ENCODE assay signal across 23 cellular contexts in the genomic region with DNA sequence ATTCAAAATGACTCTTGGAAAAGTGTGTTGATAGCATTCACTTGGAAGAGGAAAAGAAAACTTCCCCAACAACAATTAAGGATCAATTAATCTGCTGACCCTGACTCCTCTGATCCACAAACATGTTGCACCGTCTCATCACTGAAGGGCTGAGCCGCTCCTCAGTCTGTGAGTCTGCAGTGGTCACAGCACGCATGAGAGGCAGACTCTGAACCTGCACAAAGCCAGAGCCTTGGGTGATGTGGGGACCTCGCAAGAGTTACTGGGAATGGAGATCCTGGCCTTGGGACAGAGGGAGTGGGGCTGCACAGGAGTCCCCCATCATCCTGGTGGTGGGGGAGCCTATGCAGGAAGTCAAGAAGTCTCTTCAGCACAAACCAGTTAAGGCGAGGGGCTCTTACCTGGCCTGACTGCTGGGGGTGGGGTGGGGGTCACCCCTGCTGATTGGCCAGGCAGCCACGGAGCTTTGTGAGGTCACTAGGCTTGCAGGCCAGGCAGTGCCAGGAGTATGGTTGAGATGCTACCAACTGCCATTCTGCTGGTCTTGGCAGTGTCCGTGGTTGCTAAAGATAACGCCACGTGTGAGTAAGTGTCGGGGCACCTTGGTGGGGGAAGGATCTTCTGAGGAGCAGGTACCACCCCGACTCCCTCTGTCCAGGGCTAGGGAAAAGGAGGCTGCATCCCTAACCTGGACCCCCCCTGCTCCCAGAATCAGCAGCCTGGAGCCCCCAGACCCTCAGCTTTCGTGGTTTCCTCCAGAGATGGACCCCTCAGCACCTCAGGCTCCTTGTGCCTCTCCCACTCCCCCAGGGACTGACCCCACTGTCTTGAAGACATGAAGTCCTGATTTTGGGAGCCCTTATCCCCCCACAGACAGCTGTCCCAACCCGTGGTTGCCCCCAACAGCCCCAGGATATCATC. TPM values are rescaled to one million over a fixed set of nuclear protein-coding genes. Genes with fewer than 3 reads are reported as not detected.
DNase-seq lines count a peak whose midpoint lies in the region; ATAC-seq and TF ChIP-seq lines count a peak whose summit lies in the region.
"Had no signal": no experiment of that assay in that cellular context is flagged by ENCODE, and none has a peak within 500 bp of the region (broad histone marks: within the 10 kb centered on the region; RNA-seq: fewer than 3 reads in every experiment).

A gene (plus strand): TSS at position 477 of the 921 bp plus-strand sequence. CDS start 32 bp downstream, at position 509.

- H3K4me3 ChIP-seq in upper lobe of left lung = no peak within 1 kb of the TSS

- no peak for TF ChIP-seq EP300 in upper lobe of left lung (IDR thresholded peaks at IDR 0.05)

- no peaks in the 10 kb centered on the region for H3K4me1 Mint-ChIP-seq in activated naive CD8-positive, alpha-beta T cell (ENCODE audit: low read depth)
- no peaks in the 10 kb centered on the region for H3K4me1 Mint-ChIP-seq in activated naive CD8-positive, alpha-beta T cell treated with anti-CD3 and anti-CD28 coated beads, Interleukin-2, amount 50 U/mL, for 24 hours
- H3K4me1 Mint-ChIP-seq: CD14-positive monocyte had no signal

- no peak for DNase-seq in activated naive CD8-positive, alpha-beta T cell treated with anti-CD3 and anti-CD28 coated beads, Interleukin-2, amount 50 U/mL, for 24 hours
- peak; percentile 47 for DNase-seq in activated CD8-positive, alpha-beta memory T cell treated with anti-CD3 and anti-CD28 coated beads for 24 hours
- peak; percentile 55 for DNase-seq in mesenteric fat pad (ENCODE audit: low spot score)
- peak; percentile 13 to 18 for DNase-seq in upper lobe of left lung
- DNase-seq in MV-4-11 (lab: John Stamatoyannopoulos, UW) = no peak
- no peak for DNase-seq in CD1c-positive myeloid dendritic cell (ENCODE audit: extremely low spot score)
- no peak for DNase-seq in activated naive CD4-positive, alpha-beta T cell treated with Interleukin-2 at 50 U/mL for 16 hours
- DNase-seq: activated naive CD4-positive, alpha-beta T cell treated with anti-CD3 and anti-CD28 coated beads for 36 hours; cerebellar nuclear complex; DMS153; effector memory CD4-positive, alpha-beta T cell; GF-D8; mesendoderm; nephron progenitor cell; small intestine had no signal

- no peaks in the 10 kb centered on the region for H3K36me3 ChIP-seq in upper lobe of left lung

- peak within 1 kb of the TSS; percentile 13 for H3K27ac Mint-ChIP-seq in activated naive CD8-positive, alpha-beta T cell
- no peak within 1 kb of the TSS for H3K27ac Mint-ChIP-seq in activated naive CD8-positive, alpha-beta T cell treated with anti-CD3 and anti-CD28 coated beads, Interleukin-2, amount 50 U/mL, for 24 hours
- H3K27ac Mint-ChIP-seq: activated naive CD4-positive, alpha-beta T cell treated with anti-CD3 and anti-CD28 coated beads for 36 hours; CD14-positive monocyte; nephron progenitor cell; progenitor cell of endocrine pancreas had no signal

- WGBS in upper lobe of left lung, 2 donors = 79 to 86% methylated on average over 9 to 13 of the region's 13 CpGs

- no peak for TF ChIP-seq POLR2A in upper lobe of left lung (IDR thresholded peaks at IDR 0.05)

- H3K36me3 Mint-ChIP-seq in activated naive CD8-positive, alpha-beta T cell = no peaks in the 10 kb centered on the region
- H3K36me3 Mint-ChIP-seq in activated naive CD8-positive, alpha-beta T cell treated with anti-CD3 and anti-CD28 coated beads, Interleukin-2, amount 50 U/mL, for 24 hours (ENCODE audit: low read depth) = no peaks in the 10 kb centered on the region
- H3K36me3 Mint-ChIP-seq: CD14-positive monocyte had no signal

- H3K27me3 ChIP-seq in upper lobe of left lung = no peaks in the 10 kb centered on the region

- no peak within 1 kb of the TSS for H3K4me3 Mint-ChIP-seq in activated naive CD8-positive, alpha-beta T cell
- H3K4me3 Mint-ChIP-seq in activated naive CD8-positive, alpha-beta T cell treated with anti-CD3 and anti-CD28 coated beads, Interleukin-2, amount 50 U/mL, for 24 hours = no peak within 1 kb of the TSS
- H3K4me3 Mint-ChIP-seq: activated naive CD4-positive, alpha-beta T cell treated with anti-CD3 and anti-CD28 coated beads for 36 hours; CD14-positive monocyte; nephron progenitor cell had no signal

- no peak for TF ChIP-seq CTCF in upper lobe of left lung (IDR thresholded peaks at IDR 0.05)

- no peaks in the 10 kb centered on the region for H3K9me3 ChIP-seq in upper lobe of left lung

- no peak for ATAC-seq in activated naive CD8-positive, alpha-beta T cell treated with anti-CD3 and anti-CD28 coated beads, Interleukin-2, amount 50 U/mL, for 24 hours
- no peak for ATAC-seq in upper lobe of left lung (ENCODE audit: low FRiP score in 2 of 2)
- ATAC-seq: Panc1 had no signal

- no peaks in the 10 kb centered on the region for H3K9me3 Mint-ChIP-seq in activated naive CD8-positive, alpha-beta T cell (ENCODE audit: low read depth)
- H3K9me3 Mint-ChIP-seq in activated naive CD8-positive, alpha-beta T cell treated with anti-CD3 and anti-CD28 coated beads, Interleukin-2, amount 50 U/mL, for 24 hours = no peaks in the 10 kb centered on the region
- H3K9me3 Mint-ChIP-seq: activated naive CD4-positive, alpha-beta T cell treated with anti-CD3 and anti-CD28 coated beads for 36 hours; nephron progenitor cell had no signal

- H3K4me1 ChIP-seq in upper lobe of left lung = peaks cover 0 to 4% (median 0%) of the 10 kb centered on the region in 4 donors

- H3K27me3 Mint-ChIP-seq in activated naive CD8-positive, alpha-beta T cell = no peaks in the 10 kb centered on the region
- peaks cover 2% of the 10 kb centered on the region for H3K27me3 Mint-ChIP-seq in activated naive CD8-positive, alpha-beta T cell treated with anti-CD3 and anti-CD28 coated beads, Interleukin-2, amount 50 U/mL, for 24 hours

- no peak within 1 kb of the TSS for H3K27ac ChIP-seq in upper lobe of left lung

RNA-seq across cellular contexts. Expression of the gene that starts here (rescaled TPM):
- total RNA-seq in mesenteric fat pad (4.5 TPM), upper lobe of left lung (1 to 10 TPM in 4 of 6 donors, under 1 TPM in 2; 0.71 to 3.9 (median 1.5) TPM)
- total RNA-seq: activated CD8-positive, alpha-beta memory T cell treated with anti-CD3 and anti-CD28 coated beads for 36 hours; activated naive CD4-positive, alpha-beta T cell treated with anti-CD3 and anti-CD28 coated beads for 36 hours; astrocyte; NCI-H460; progenitor cell of endocrine pancreas; T-helper 2 cell treated with Interferon-gamma antibody and Interleukin-4, amounts not matched to agents 100 ng/mL and 5 ng/mL, for 36 hours had no signal

Comparison
In these comparisons a context has a peak if more than half of its experiments do, and no peak if none do; other contexts are left out.
1. DNase-seq: peak in activated CD8-positive, alpha-beta memory T cell treated with anti-CD3 and anti-CD28 coated beads for 24 hours (single experiment), mesenteric fat pad (single experiment) and upper lobe of left lung (2 of 2); none in activated naive CD8-positive, alpha-beta T cell treated with anti-CD3 and anti-CD28 coated beads, Interleukin-2, amount 50 U/mL, for 24 hours (single experiment), MV-4-11 (single experiment), CD1c-positive myeloid dendritic cell (single experiment) and activated naive CD4-positive, alpha-beta T cell treated with Interleukin-2 at 50 U/mL for 16 hours (single experiment).